Comparison of ENCODE assay signal across 21 cellular contexts in the genomic region with DNA sequence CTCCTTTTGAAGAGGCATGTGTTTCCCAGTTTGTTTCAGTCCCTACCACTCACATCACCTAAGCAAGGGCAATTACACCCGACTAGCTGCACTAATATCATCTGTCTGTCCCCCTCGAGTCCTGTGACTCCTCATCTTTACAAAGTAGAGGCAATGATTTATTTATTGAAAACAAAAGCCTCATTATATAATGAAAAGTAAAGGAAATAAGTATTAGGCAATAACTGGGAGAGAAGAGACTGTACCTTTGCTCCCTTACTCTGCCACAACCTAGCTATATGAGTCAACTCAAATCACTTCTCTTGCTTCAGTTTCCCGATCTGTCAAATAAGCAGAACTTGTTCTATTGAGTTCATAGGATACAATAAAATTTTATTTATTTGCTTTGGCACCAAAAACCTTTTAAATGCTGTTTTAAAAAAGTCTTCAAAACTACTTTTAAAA.
"Had no signal": no experiment of that assay in that cellular context is flagged by ENCODE, and none has a peak within 500 bp of the region (broad histone marks: within the 10 kb centered on the region; RNA-seq: fewer than 3 reads in every experiment).

No MANE protein-coding gene starts in this region.

- H3K4me1 Mint-ChIP-seq: WTC11 had no signal

- H3K9me3 ChIP-seq: neutrophil, ovary, psoas muscle, right atrium auricular region, thyroid gland, upper lobe of right lung had no signal

- ATAC-seq: activated T-helper 17 cell treated with anti-CD3 and anti-CD28 coated beads, Interleukin-2, amount 50 U/mL, for 72 hours; left ventricle myocardium superior; psoas muscle; upper lobe of right lung; WTC11 had no signal

- H3K4me3 Mint-ChIP-seq: activated naive CD8-positive, alpha-beta T cell treated with anti-CD3 and anti-CD28 coated beads for 36 hours; activated T-cell treated with anti-CD3 and anti-CD28 coated beads, Interleukin-2, amount 50 U/mL, for 24 hours; activated T-helper 17 cell treated with anti-CD3 and anti-CD28 coated beads, Interleukin-2, amount 50 U/mL, for 72 hours; memory B cell; nephron; stimulated activated naive CD8-positive, alpha-beta T cell treated with anti-CD3 and anti-CD28 coated beads, Interleukin-15, Interleukin-2, amounts not matched to agents 100 ng/mL and 50 ng/mL, for 24 hours; T-helper 2 cell treated with Interferon-gamma antibody and Interleukin-4, amounts not matched to agents 5 μg/mL and 100 μg/mL, for 36 hours; WTC11 had no signal

- H3K9me3 Mint-ChIP-seq: activated naive CD8-positive, alpha-beta T cell treated with anti-CD3 and anti-CD28 coated beads for 36 hours; activated T-cell treated with anti-CD3 and anti-CD28 coated beads, Interleukin-2, amount 50 U/mL, for 24 hours; activated T-helper 17 cell treated with anti-CD3 and anti-CD28 coated beads, Interleukin-2, amount 50 U/mL, for 72 hours; memory B cell; nephron; stimulated activated naive CD8-positive, alpha-beta T cell treated with anti-CD3 and anti-CD28 coated beads, Interleukin-15, Interleukin-2, amounts not matched to agents 100 ng/mL and 50 ng/mL, for 24 hours; T-helper 2 cell treated with Interferon-gamma antibody and Interleukin-4, amounts not matched to agents 5 μg/mL and 100 μg/mL, for 36 hours; WTC11 had no signal

- H3K27ac Mint-ChIP-seq: activated naive CD8-positive, alpha-beta T cell treated with anti-CD3 and anti-CD28 coated beads for 36 hours; activated T-cell treated with anti-CD3 and anti-CD28 coated beads, Interleukin-2, amount 50 U/mL, for 24 hours; activated T-helper 17 cell treated with anti-CD3 and anti-CD28 coated beads, Interleukin-2, amount 50 U/mL, for 72 hours; memory B cell; nephron; stimulated activated naive CD8-positive, alpha-beta T cell treated with anti-CD3 and anti-CD28 coated beads, Interleukin-15, Interleukin-2, amounts not matched to agents 100 ng/mL and 50 ng/mL, for 24 hours; T-helper 2 cell treated with Interferon-gamma antibody and Interleukin-4, amounts not matched to agents 5 μg/mL and 100 μg/mL, for 36 hours; WTC11 had no signal

- H3K27ac ChIP-seq: coronary artery, neutrophil, ovary, psoas muscle, right atrium auricular region, thyroid gland, upper lobe of right lung had no signal

- H3K4me3 ChIP-seq: coronary artery, ovary, psoas muscle, right atrium auricular region, thyroid gland, upper lobe of right lung had no signal

- DNase-seq: activated CD4-positive, alpha-beta T cell treated with anti-CD3 and anti-CD28 coated beads, Interleukin-2, amount 50 U/mL, for 4 hours; activated CD8-positive, alpha-beta memory T cell treated with anti-CD3 and anti-CD28 coated beads for 24 hours; activated CD8-positive, alpha-beta memory T cell treated with anti-CD3 and anti-CD28 coated beads, Interleukin-2, amount 50 U/mL, for 4 hours; activated naive CD8-positive, alpha-beta T cell treated with anti-CD3 and anti-CD28 coated beads for 36 hours; activated T-cell treated with anti-CD3 and anti-CD28 coated beads, Interleukin-2, amount 50 U/mL, for 24 hours; left ventricle myocardium superior; ovary; psoas muscle; stimulated activated CD4-positive, alpha-beta T cell treated with anti-CD3 and anti-CD28 coated beads, Interleukin-12 subunit alpha, Interleukin-12 subunit beta, amount 100 ng/mL, for 4 hours; substantia nigra; thyroid gland; upper lobe of right lung had no signal

- H3K36me3 ChIP-seq: ovary had no signal

- H3K27me3 ChIP-seq: neutrophil, ovary, right atrium auricular region, thyroid gland, upper lobe of right lung had no signal

- H3K27me3 Mint-ChIP-seq: activated naive CD8-positive, alpha-beta T cell treated with anti-CD3 and anti-CD28 coated beads for 36 hours; activated T-cell treated with anti-CD3 and anti-CD28 coated beads, Interleukin-2, amount 50 U/mL, for 24 hours; activated T-helper 17 cell treated with anti-CD3 and anti-CD28 coated beads, Interleukin-2, amount 50 U/mL, for 72 hours; memory B cell; stimulated activated naive CD8-positive, alpha-beta T cell treated with anti-CD3 and anti-CD28 coated beads, Interleukin-15, Interleukin-2, amounts not matched to agents 100 ng/mL and 50 ng/mL, for 24 hours had no signal
